25 cellular contexts compared by ENCODE assay signal in the genomic region with DNA sequence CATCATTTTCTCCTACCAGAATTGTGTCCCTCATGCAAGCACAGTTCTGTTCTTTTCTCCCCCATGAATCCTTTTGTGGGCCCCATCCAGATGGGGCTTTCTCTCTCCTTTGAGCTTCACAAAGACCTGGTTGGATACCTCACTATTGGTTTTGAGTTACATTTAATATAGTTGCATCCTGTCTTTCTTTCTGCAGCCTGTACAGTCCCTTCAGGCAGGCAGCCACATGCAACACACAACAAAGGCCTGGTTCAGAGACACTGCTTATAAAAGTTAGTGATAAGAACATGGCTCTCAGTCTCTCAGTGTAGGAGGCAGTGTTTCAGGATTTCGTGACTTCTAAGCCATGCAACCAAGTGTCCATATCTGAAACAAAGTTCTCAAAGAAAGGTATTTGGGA.
A peak's percentile ranks its signal among the peaks of the same experiment; 100 is the strongest.
DNase-seq lines count a peak whose midpoint lies in the region; ATAC-seq, FAIRE-seq and TF ChIP-seq lines count a peak whose summit lies in the region.
"Had no signal": no experiment of that assay in that cellular context is flagged by ENCODE, and none has a peak within 500 bp of the region (broad histone marks: within the 10 kb centered on the region; RNA-seq: fewer than 3 reads in every experiment).

No MANE protein-coding gene starts in this region.

- H3K36me3 ChIP-seq in naive thymus-derived CD4-positive, alpha-beta T cell (ENCODE audit: control insufficient read depth in 2 of 3, insufficient read depth in 3 of 3, low read length in 3 of 3), result no peaks in the 10 kb centered on the region
- no peaks in the 10 kb centered on the region for H3K36me3 ChIP-seq in upper lobe of right lung
- H3K36me3 ChIP-seq: BE2C; BLaER1 treated with 17β-estradiol and CSF1 and Interleukin-3, amounts not matched to agents 10 nM and 100 nM; HAP-1 had no signal

- no peaks in the 10 kb centered on the region for H3K9me3 Mint-ChIP-seq in activated CD4-positive, alpha-beta T cell treated with anti-CD3 and anti-CD28 coated beads for 36 hours (ENCODE audit: low read depth)
- no peaks in the 10 kb centered on the region for H3K9me3 Mint-ChIP-seq in naive thymus-derived CD4-positive, alpha-beta T cell
- H3K9me3 Mint-ChIP-seq: HFFc6 had no signal

- peak overlapping the region; percentile 38 for H3K27ac Mint-ChIP-seq in activated CD4-positive, alpha-beta T cell treated with anti-CD3 and anti-CD28 coated beads for 36 hours
- H3K27ac Mint-ChIP-seq in naive thymus-derived CD4-positive, alpha-beta T cell, result peak overlapping the region in 7 of 9 donors; percentile 57 to 82 (median 69)
- H3K27ac Mint-ChIP-seq: HFFc6 had no signal

- H3K4me3 ChIP-seq in A549 (no peak overlapping the region), upper lobe of right lung (no peak overlapping the region)
- H3K4me3 ChIP-seq in Jurkat, Clone E6-1 (ENCODE audit: low read length), result no peak overlapping the region
- no peak overlapping the region for H3K4me3 ChIP-seq in naive thymus-derived CD4-positive, alpha-beta T cell (ENCODE audit: low read length)
- H3K4me3 ChIP-seq: BLaER1 treated with 17β-estradiol and CSF1 and Interleukin-3, amounts not matched to agents 10 nM and 100 nM; HAP-1 had no signal

- FAIRE-seq in A549 (lab: Jason Lieb, UNC), result peak; percentile 39
- FAIRE-seq: A204.1, G401.6, GM12892, H54 had no signal

- intact Hi-C loops in activated CD4-positive, alpha-beta T cell treated with anti-CD3 and anti-CD28 coated beads for 36 hours (cut with DNase I, micrococcal nuclease), result no loop called here
- intact Hi-C loops in naive thymus-derived CD4-positive, alpha-beta T cell (cut with micrococcal nuclease), result no loop called here
- intact Hi-C loops in upper lobe of right lung (cut with DNase I) (no loop called here), Right ventricle myocardium inferior (cut with DNase I) (no loop called here)

- H3K4me1 ChIP-seq in A549 (no peaks in the 10 kb centered on the region), upper lobe of right lung (no peaks in the 10 kb centered on the region)
- H3K4me1 ChIP-seq in naive thymus-derived CD4-positive, alpha-beta T cell (ENCODE audit: control insufficient read depth in 2 of 2, insufficient read depth in 2 of 2, low read length in 2 of 2), result peaks cover 0 to 7% of the 10 kb centered on the region in 2 donors
- H3K4me1 ChIP-seq: BE2C; BLaER1 treated with 17β-estradiol and CSF1 and Interleukin-3, amounts not matched to agents 10 nM and 100 nM; Caco-2; HAP-1 had no signal

- no peak for TF ChIP-seq CTCF in A549 (IDR thresholded peaks at IDR 0.05)
- no peak for TF ChIP-seq CTCF in upper lobe of right lung (IDR thresholded peaks at IDR 0.05)

- TF ChIP-seq POLR2A in A549 (IDR thresholded peaks at IDR 0.05; ENCODE audit: low read length), result no peak

- no peak overlapping the region for H3K4me3 Mint-ChIP-seq in activated CD4-positive, alpha-beta T cell treated with anti-CD3 and anti-CD28 coated beads for 36 hours
- peak overlapping the region in 7 of 10 donors; percentile 27 to 66 (median 39) for H3K4me3 Mint-ChIP-seq in naive thymus-derived CD4-positive, alpha-beta T cell
- H3K4me3 Mint-ChIP-seq: CD14-positive monocyte, HFFc6 had no signal

- TF ChIP-seq RAD21 in A549 (conservative IDR thresholded peaks at IDR 0.05 in 1 of 2, IDR thresholded peaks at IDR 0.05 in 1 of 2), result no peak

- H3K9me3 ChIP-seq in A549 (no peaks in the 10 kb centered on the region), upper lobe of right lung (no peaks in the 10 kb centered on the region)
- H3K9me3 ChIP-seq in naive thymus-derived CD4-positive, alpha-beta T cell (ENCODE audit: control insufficient read depth in 2 of 3, low read length in 3 of 3), result no peaks in the 10 kb centered on the region
- H3K9me3 ChIP-seq: BE2C; BLaER1 treated with 17β-estradiol and CSF1 and Interleukin-3, amounts not matched to agents 10 nM and 100 nM; Caco-2; HAP-1 had no signal

- DNase-seq in activated CD4-positive, alpha-beta T cell treated with anti-CD3 and anti-CD28 coated beads for 36 hours, result no peak
- DNase-seq in activated CD4-positive, alpha-beta T cell treated with anti-CD3 and anti-CD28 coated beads, Interleukin-2, amount 50 U/mL, for 1 hour, result no peak
- DNase-seq in A549 (ENCODE audit: low read depth in 1 of 2, low spot score in 1 of 2) (no peak), NCI-H524 treated with DMSO at 0.1 percent for 48 hours (lab: John Stamatoyannopoulos, UW) (no peak), upper lobe of right lung (no peak), Right ventricle myocardium inferior (ENCODE audit: missing footprints) (no peak)
- DNase-seq in Jurkat, Clone E6-1 (ENCODE audit: low read depth, low spot score), result peak; percentile 28
- peak in 4 of 9 donors; percentile 3 to 28 (median 16) for DNase-seq in naive thymus-derived CD4-positive, alpha-beta T cell
- DNase-seq: ACHN; AML-193; BE2C; Caco-2; CD4-positive, alpha-beta memory T cell; DMS153; DND-41; GOT3; HFFc6 had no signal

- CTCF ChIA-PET in activated CD4-positive, alpha-beta T cell treated with anti-CD3 and anti-CD28 coated beads for 36 hours (lab: Charles Lee), result no interaction called here
- CTCF ChIA-PET in A549 (lab: Yijun Ruan, JAX), result no interaction called here
- CTCF ChIA-PET in naive thymus-derived CD4-positive, alpha-beta T cell (lab: Charles Lee), result no interaction called here

- H3K27ac ChIP-seq in A549 (no peak overlapping the region), upper lobe of right lung (no peak overlapping the region)
- H3K27ac ChIP-seq in naive thymus-derived CD4-positive, alpha-beta T cell (ENCODE audit: low read depth, low read length), result no peak overlapping the region
- H3K27ac ChIP-seq: 22Rv1; BLaER1 treated with 17β-estradiol and CSF1 and Interleukin-3, amounts not matched to agents 10 nM and 100 nM had no signal

- H3K4me1 Mint-ChIP-seq in activated CD4-positive, alpha-beta T cell treated with anti-CD3 and anti-CD28 coated beads for 36 hours, result peaks cover 7% of the 10 kb centered on the region
- peaks cover 0 to 14% (median 7%) of the 10 kb centered on the region in 7 donors for H3K4me1 Mint-ChIP-seq in naive thymus-derived CD4-positive, alpha-beta T cell
- H3K4me1 Mint-ChIP-seq: CD14-positive monocyte had no signal

- POLR2A ChIA-PET in activated CD4-positive, alpha-beta T cell treated with anti-CD3 and anti-CD28 coated beads for 36 hours (lab: Charles Lee), result no interaction called here
- POLR2A ChIA-PET in A549 (lab: Yijun Ruan, JAX), result no interaction called here
- POLR2A ChIA-PET in naive thymus-derived CD4-positive, alpha-beta T cell (lab: Charles Lee), result no interaction called here

- no peak overlapping the region for H3K4me2 ChIP-seq in A549
- H3K4me2 ChIP-seq: BLaER1 treated with 17β-estradiol and CSF1 and Interleukin-3, amounts not matched to agents 10 nM and 100 nM had no signal

- 8% methylated on average over 1 of the region's 1 CpG for WGBS in A549 (ENCODE audit: missing lambda C conversion rate)

- no peaks in the 10 kb centered on the region for H3K27me3 ChIP-seq in naive thymus-derived CD4-positive, alpha-beta T cell (ENCODE audit: control insufficient read depth in 2 of 2, insufficient read depth in 2 of 2, low read length in 2 of 2)
- no peaks in the 10 kb centered on the region for H3K27me3 ChIP-seq in upper lobe of right lung
- H3K27me3 ChIP-seq: BE2C had no signal

- no peaks in the 10 kb centered on the region for H3K36me3 Mint-ChIP-seq in activated CD4-positive, alpha-beta T cell treated with anti-CD3 and anti-CD28 coated beads for 36 hours (ENCODE audit: low read depth)
- H3K36me3 Mint-ChIP-seq in naive thymus-derived CD4-positive, alpha-beta T cell, result no peaks in the 10 kb centered on the region
- H3K36me3 Mint-ChIP-seq: CD14-positive monocyte; CD4-positive, alpha-beta memory T cell had no signal

- TF ChIP-seq EP300 in A549 (IDR thresholded peaks at IDR 0.05), result no peak

- no peaks in the 10 kb centered on the region for H3K27me3 Mint-ChIP-seq in activated CD4-positive, alpha-beta T cell treated with anti-CD3 and anti-CD28 coated beads for 36 hours
- H3K27me3 Mint-ChIP-seq in naive thymus-derived CD4-positive, alpha-beta T cell, result peaks cover 0 to 3% (median 0%) of the 10 kb centered on the region in 5 donors
- H3K27me3 Mint-ChIP-seq: CD4-positive, alpha-beta memory T cell had no signal

- ATAC-seq in activated CD4-positive, alpha-beta T cell treated with anti-CD3 and anti-CD28 coated beads for 36 hours, result no peak
- no peak for ATAC-seq in A549
- no peak for ATAC-seq in naive thymus-derived CD4-positive, alpha-beta T cell
- no peak for ATAC-seq in upper lobe of right lung
- no peak for ATAC-seq in Right ventricle myocardium inferior

TF ChIP-seq in A549, 52 proteins besides CTCF, POLR2A, EP300 and RAD21 (continues in another document):
- TF ChIP-seq, protein P1, sequence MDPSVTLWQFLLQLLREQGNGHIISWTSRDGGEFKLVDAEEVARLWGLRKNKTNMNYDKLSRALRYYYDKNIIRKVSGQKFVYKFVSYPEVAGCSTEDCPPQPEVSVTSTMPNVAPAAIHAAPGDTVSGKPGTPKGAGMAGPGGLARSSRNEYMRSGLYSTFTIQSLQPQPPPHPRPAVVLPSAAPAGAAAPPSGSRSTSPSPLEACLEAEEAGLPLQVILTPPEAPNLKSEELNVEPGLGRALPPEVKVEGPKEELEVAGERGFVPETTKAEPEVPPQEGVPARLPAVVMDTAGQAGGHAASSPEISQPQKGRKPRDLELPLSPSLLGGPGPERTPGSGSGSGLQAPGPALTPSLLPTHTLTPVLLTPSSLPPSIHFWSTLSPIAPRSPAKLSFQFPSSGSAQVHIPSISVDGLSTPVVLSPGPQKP (IDR thresholded peaks at IDR 0.05; ENCODE audit: low read depth, low read length), result no peak
- TF ChIP-seq RNF2 (IDR thresholded peaks at IDR 0.05; ENCODE audit: borderline replicate concordance, low read depth) (no peak), EHF (CRISPR knock-in tag; IDR thresholded peaks at IDR 0.05) (no peak), FOSB (CRISPR knock-in tag; IDR thresholded peaks at IDR 0.05) (no peak)
- TF ChIP-seq, protein P2, sequence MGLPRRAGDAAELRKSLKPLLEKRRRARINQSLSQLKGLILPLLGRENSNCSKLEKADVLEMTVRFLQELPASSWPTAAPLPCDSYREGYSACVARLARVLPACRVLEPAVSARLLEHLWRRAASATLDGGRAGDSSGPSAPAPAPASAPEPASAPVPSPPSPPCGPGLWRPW (IDR thresholded peaks at IDR 0.05), result no peak
